In genomic region chr20:10647471-10647870, GRCh38 we compare ENCODE assay signal across 9 cellular contexts. TPM values are rescaled to one million over a fixed set of nuclear protein-coding genes. Genes with fewer than 3 reads are reported as not detected.
DNase-seq lines count a peak whose midpoint lies in the region; ATAC-seq and TF ChIP-seq lines count a peak whose summit lies in the region.
"Had no signal": no experiment of that assay in that cellular context is flagged by ENCODE, and none has a peak within 500 bp of the region (broad histone marks: within the 10 kb centered on the region; RNA-seq: fewer than 3 reads in every experiment).

No MANE protein-coding gene starts in this region.

- peaks cover 2% of the 10 kb centered on the region for H3K79me1 ChIP-seq in mesendoderm (ENCODE audit: low read length)

- no peak overlapping the region for H4K8ac ChIP-seq in mesendoderm (ENCODE audit: low read depth, low read length)

- no peak overlapping the region for H2BK15ac ChIP-seq in mesendoderm (replicated peaks; ENCODE audit: low read depth)

- H3K4me2 ChIP-seq in mesendoderm (ENCODE audit: low read length), result no peak overlapping the region

- no peak overlapping the region for H3K23ac ChIP-seq in mesendoderm (ENCODE audit: low read length)

- H3K4me3 Mint-ChIP-seq in activated naive CD8-positive, alpha-beta T cell treated with anti-CD3 and anti-CD28 coated beads, Interleukin-2, amount 50 U/mL, for 24 hours, result no peak overlapping the region

- no peak overlapping the region for H4K5ac ChIP-seq in mesendoderm (ENCODE audit: low read length)

- CTCF ChIA-PET in HEK293T (lab: Yijun Ruan, JAX), result no interaction called here

- H3K4me3 ChIP-seq in ascending aorta (no peak overlapping the region), mesendoderm (ENCODE audit: low read length) (no peak overlapping the region)

- no peaks in the 10 kb centered on the region for H3K9me3 ChIP-seq in ascending aorta

- H3K9ac ChIP-seq in mesendoderm (ENCODE audit: low read length), result no peak overlapping the region

- H3K4me1 ChIP-seq in ascending aorta, result peaks cover 18 to 63% of the 10 kb centered on the region in 2 donors
- H3K4me1 ChIP-seq in mesendoderm (ENCODE audit: control insufficient read depth, low read depth, low read length), result peaks cover 20% of the 10 kb centered on the region

- H3K9me3 Mint-ChIP-seq in activated naive CD8-positive, alpha-beta T cell treated with anti-CD3 and anti-CD28 coated beads, Interleukin-2, amount 50 U/mL, for 24 hours, result no peaks in the 10 kb centered on the region

- POLR2A ChIA-PET in HEK293T (lab: Yijun Ruan, JAX), result no interaction called here

- H3K79me2 ChIP-seq in mesendoderm (ENCODE audit: control insufficient read depth, insufficient read depth, low read length), result no peaks in the 10 kb centered on the region

- no peak for ATAC-seq in activated naive CD8-positive, alpha-beta T cell treated with anti-CD3 and anti-CD28 coated beads, Interleukin-2, amount 50 U/mL, for 24 hours

- H3K4ac ChIP-seq in mesendoderm (ENCODE audit: low read depth, low read length), result no peak overlapping the region

- H3K27ac ChIP-seq in ascending aorta, result peak overlapping the region; percentile 93 to 100
- H3K27ac ChIP-seq in mesendoderm (ENCODE audit: low read depth, low read length), result no peak overlapping the region

- peak; percentile 23 to 53 (median 29) for TF ChIP-seq CTCF in ascending aorta (IDR thresholded peaks at IDR 0.05)

- no peaks in the 10 kb centered on the region for H3K36me3 Mint-ChIP-seq in activated naive CD8-positive, alpha-beta T cell treated with anti-CD3 and anti-CD28 coated beads, Interleukin-2, amount 50 U/mL, for 24 hours (ENCODE audit: low read depth)

- H3K27me3 Mint-ChIP-seq in activated naive CD8-positive, alpha-beta T cell treated with anti-CD3 and anti-CD28 coated beads, Interleukin-2, amount 50 U/mL, for 24 hours, result peaks cover 10% of the 10 kb centered on the region

- H3K27me3 ChIP-seq in ascending aorta (no peaks in the 10 kb centered on the region), mesendoderm (ENCODE audit: insufficient read depth, low read length, poor library complexity) (no peaks in the 10 kb centered on the region)

- intact Hi-C loops in ascending aorta (cut with DNase I), result loop anchor here (10.0 kb wide), 1 partner anchor 433 kb away; the partner anchor contains the start of gene SNAP25

- H2BK120ac ChIP-seq in mesendoderm (ENCODE audit: low read depth, low read length), result no peak overlapping the region

- H3K56ac ChIP-seq in mesendoderm (ENCODE audit: low read length), result no peak overlapping the region

- DNase-seq in EH (ENCODE audit: low read depth) (peak; percentile 54), HEK293T (ENCODE audit: extremely low spot score) (peak; percentile 44), ascending aorta (ENCODE audit: low spot score in 2 of 2) (no peak), mesendoderm (peak; percentile 89), NCI-H1436 (lab: John Stamatoyannopoulos, UW) (no peak), NCI-H748 treated with DMSO at 0.1 percent for 48 hours (lab: John Stamatoyannopoulos, UW) (no peak)
- no peak for DNase-seq in activated T-cell treated with anti-CD3 and anti-CD28 coated beads, Interleukin-2, amount 50 U/mL, for 1 hour
- no peak for DNase-seq in activated naive CD8-positive, alpha-beta T cell treated with anti-CD3 and anti-CD28 coated beads, Interleukin-2, amount 50 U/mL, for 24 hours
- DNase-seq: stimulated activated CD8-positive, alpha-beta memory T cell treated with anti-CD3 and anti-CD28 coated beads, Interleukin-4, amount 100 ng/mL, for 48 hours had no signal

- H2AK5ac ChIP-seq in mesendoderm (ENCODE audit: low read length), result no peak overlapping the region

- no peak overlapping the region for H2BK5ac ChIP-seq in mesendoderm (ENCODE audit: low read length)

- no peak overlapping the region for H3K18ac ChIP-seq in mesendoderm (ENCODE audit: low read length)

- WGBS in mesendoderm (ENCODE audit: extremely low coverage, insufficient coverage, low lambda C conversion rate), result no CpG with 5 or more reads among the region's 9 CpGs

- peaks cover 67 to 100% of the 10 kb centered on the region in 2 donors for H3K36me3 ChIP-seq in ascending aorta
- no peaks in the 10 kb centered on the region for H3K36me3 ChIP-seq in mesendoderm (ENCODE audit: control insufficient read depth, insufficient read depth, low read length)

- peaks cover 4% of the 10 kb centered on the region for H3K4me1 Mint-ChIP-seq in activated naive CD8-positive, alpha-beta T cell treated with anti-CD3 and anti-CD28 coated beads, Interleukin-2, amount 50 U/mL, for 24 hours

- no peak overlapping the region for H3K27ac Mint-ChIP-seq in activated naive CD8-positive, alpha-beta T cell treated with anti-CD3 and anti-CD28 coated beads, Interleukin-2, amount 50 U/mL, for 24 hours

TF ChIP-seq in HEK293T, 16 proteins besides CTCF, POLR2A, EP300 and RAD21:
- no peak for TF ChIP-seq TARDBP (IDR thresholded peaks at IDR 0.05)
- TF ChIP-seq SP1 (IDR thresholded peaks at IDR 0.05), result no peak
- TF ChIP-seq HDGF (IDR thresholded peaks at IDR 0.05; ENCODE audit: borderline replicate concordance), result no peak
- TF ChIP-seq ARNT (IDR thresholded peaks at IDR 0.05), result no peak

RNA-seq across cellular contexts. Expression of gene JAG1, which starts 26.3 kb away (rescaled TPM):
- 101 TPM for total RNA-seq in ascending aorta
- polyA plus RNA-seq in mesendoderm (2013, experiment 1 of 2), result 5.1 TPM
- 5.3 TPM for polyA plus RNA-seq in mesendoderm (2013, experiment 2 of 2)

Comparison
In these comparisons a context has a peak if more than half of its experiments do, and no peak if none do; other contexts are left out.
1. DNase-seq: peak in EH (single experiment), HEK293T (single experiment) and mesendoderm (single experiment); none in ascending aorta (0 of 2), NCI-H1436 (single experiment), activated T-cell treated with anti-CD3 and anti-CD28 coated beads, Interleukin-2, amount 50 U/mL, for 1 hour (single experiment), NCI-H748 treated with DMSO at 0.1 percent for 48 hours (single experiment) and activated naive CD8-positive, alpha-beta T cell treated with anti-CD3 and anti-CD28 coated beads, Interleukin-2, amount 50 U/mL, for 24 hours (single experiment).